8 cellular contexts compared by ENCODE assay signal in the genomic region with DNA sequence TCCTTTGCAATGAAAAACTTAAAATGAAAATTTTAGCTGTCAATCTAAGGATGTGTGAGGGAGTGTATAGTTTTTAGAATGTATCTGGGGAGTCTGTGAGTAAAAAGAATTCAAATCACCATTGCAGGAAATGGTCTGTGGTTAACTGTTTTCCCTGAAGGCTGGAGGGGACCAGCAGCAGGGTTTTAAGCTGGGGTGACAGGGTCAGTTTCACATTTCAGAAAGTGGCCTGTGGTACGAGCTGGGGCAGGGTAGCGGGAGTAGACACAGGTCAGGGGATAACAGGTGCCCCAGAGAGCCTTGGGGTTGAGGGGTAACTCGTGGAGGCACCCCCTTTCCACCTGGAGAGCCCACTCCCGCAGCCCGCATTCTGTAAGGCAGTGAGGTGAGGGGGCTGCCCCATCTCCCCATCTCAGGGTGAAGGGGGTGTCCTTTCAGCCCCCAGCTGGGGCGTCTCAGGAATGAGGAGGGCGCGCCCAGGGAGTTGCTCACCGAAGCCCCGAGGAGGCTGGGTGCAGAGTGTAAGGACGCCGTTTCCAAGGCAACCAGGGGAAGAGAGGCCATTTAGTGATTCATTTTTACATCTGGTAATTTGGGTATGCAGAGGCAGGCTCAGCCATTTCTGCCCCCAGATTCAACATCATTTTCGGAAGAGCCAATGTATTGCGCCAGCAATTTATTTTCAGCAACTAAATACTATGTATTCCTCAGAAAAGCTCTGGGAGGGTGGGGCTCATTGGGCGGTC.
DNase-seq lines count a peak whose midpoint lies in the region; ATAC-seq, FAIRE-seq and TF ChIP-seq lines count a peak whose summit lies in the region.

No MANE protein-coding gene starts in this region.

- H3K27ac ChIP-seq in CD8-positive, alpha-beta T cell (ENCODE audit: low read depth, low read length), result no peak overlapping the region
- no peak overlapping the region for H3K27ac ChIP-seq in pancreas

- no peak for TF ChIP-seq CTCF in CD8-positive, alpha-beta T cell (IDR thresholded peaks at IDR 0.05)
- TF ChIP-seq CTCF in pancreas (IDR thresholded peaks at IDR 0.05), result no peak

- 86 to 90% methylated on average over 15 of the region's 15 CpGs for WGBS in pancreas, 2 donors

- H3K9me3 Mint-ChIP-seq in CD8-positive, alpha-beta T cell, result no peaks in the 10 kb centered on the region
- H3K9me3 Mint-ChIP-seq in activated T-helper 17 cell treated with anti-CD3 and anti-CD28 coated beads, Interleukin-2, amount 50 U/mL, for 72 hours, result no peaks in the 10 kb centered on the region

- no peaks in the 10 kb centered on the region for H3K27me3 ChIP-seq in CD8-positive, alpha-beta T cell (ENCODE audit: insufficient read depth, low read length)
- no peaks in the 10 kb centered on the region for H3K27me3 ChIP-seq in pancreas

- no peak overlapping the region for H3K4me3 ChIP-seq in CD8-positive, alpha-beta T cell (ENCODE audit: low read depth, low read length)
- no peak overlapping the region for H3K4me3 ChIP-seq in pancreas

- DNase-seq in CD8-positive, alpha-beta T cell, result no peak
- DNase-seq in GM19239 (ENCODE audit: insufficient read length, low spot score) (peak; percentile 83), COLO829 (ENCODE audit: low spot score) (no peak), NCI-H1694 (lab: John Stamatoyannopoulos, UW) (no peak), pancreas (no peak), cortex of kidney (lab: John Stamatoyannopoulos, UW) (no peak)

- peak overlapping the region; percentile 23 for H3K27ac Mint-ChIP-seq in CD8-positive, alpha-beta T cell
- peak overlapping the region; percentile 48 for H3K27ac Mint-ChIP-seq in activated T-helper 17 cell treated with anti-CD3 and anti-CD28 coated beads, Interleukin-2, amount 50 U/mL, for 72 hours

- FAIRE-seq in GM19239 (lab: Jason Lieb, UNC) (peak; percentile 98), pancreas (lab: Jason Lieb, UNC) (no peak)

- no peaks in the 10 kb centered on the region for H3K9me3 ChIP-seq in CD8-positive, alpha-beta T cell (ENCODE audit: low read length)
- no peaks in the 10 kb centered on the region for H3K9me3 ChIP-seq in pancreas

- peaks cover 6% of the 10 kb centered on the region for H3K4me1 ChIP-seq in CD8-positive, alpha-beta T cell (ENCODE audit: insufficient read depth, low read length)
- peaks cover 5 to 7% (median 7%) of the 10 kb centered on the region in 3 donors for H3K4me1 ChIP-seq in pancreas

- no peaks in the 10 kb centered on the region for H3K27me3 Mint-ChIP-seq in CD8-positive, alpha-beta T cell (ENCODE audit: low read depth)
- no peaks in the 10 kb centered on the region for H3K27me3 Mint-ChIP-seq in activated T-helper 17 cell treated with anti-CD3 and anti-CD28 coated beads, Interleukin-2, amount 50 U/mL, for 72 hours

- H3K36me3 ChIP-seq in CD8-positive, alpha-beta T cell (ENCODE audit: insufficient read depth, low read length), result no peaks in the 10 kb centered on the region
- H3K36me3 ChIP-seq in pancreas, result no peaks in the 10 kb centered on the region

- H3K4me1 Mint-ChIP-seq in CD8-positive, alpha-beta T cell (ENCODE audit: low read depth), result peaks cover 10% of the 10 kb centered on the region
- H3K4me1 Mint-ChIP-seq in activated T-helper 17 cell treated with anti-CD3 and anti-CD28 coated beads, Interleukin-2, amount 50 U/mL, for 72 hours, result peaks cover 7% of the 10 kb centered on the region

- no peaks in the 10 kb centered on the region for H3K36me3 Mint-ChIP-seq in CD8-positive, alpha-beta T cell
- no peaks in the 10 kb centered on the region for H3K36me3 Mint-ChIP-seq in activated T-helper 17 cell treated with anti-CD3 and anti-CD28 coated beads, Interleukin-2, amount 50 U/mL, for 72 hours (ENCODE audit: low read depth)

- POLR2A ChIA-PET in CD8-positive, alpha-beta T cell (lab: Charles Lee), result interaction anchor here (0.6 kb wide), 1 partner anchor 69 kb away, joined by 4 read pairs; no protein-coding TSS in a partner anchor

- peak overlapping the region; percentile 60 for H3K4me3 Mint-ChIP-seq in CD8-positive, alpha-beta T cell
- H3K4me3 Mint-ChIP-seq in activated T-helper 17 cell treated with anti-CD3 and anti-CD28 coated beads, Interleukin-2, amount 50 U/mL, for 72 hours, result peak overlapping the region; percentile 34

- CTCF ChIA-PET in CD8-positive, alpha-beta T cell (lab: Charles Lee), result interaction anchor here (2.4 to 3.2 kb wide), 2 partner anchors 8 to 21 kb away, joined by 9 to 13 read pairs; no protein-coding TSS in a partner anchor

- peak; percentile 23 for ATAC-seq in CD8-positive, alpha-beta T cell
- ATAC-seq in HG03097 (IDR thresholded peaks at IDR 0.05; ENCODE audit: low FRiP score, unreplicated experiment) (peak; percentile 64), pancreas (no peak)
- ATAC-seq in activated T-helper 17 cell treated with anti-CD3 and anti-CD28 coated beads, Interleukin-2, amount 50 U/mL, for 72 hours (replicated peaks), result peak; percentile 79

- intact Hi-C loops in CD8-positive, alpha-beta T cell (cut with DNase I, micrococcal nuclease), result no loop called here
- intact Hi-C loops in pancreas (cut with DNase I), result no loop called here

Comparison
In these comparisons a context has a peak if more than half of its experiments do, and no peak if none do; other contexts are left out.
1. ATAC-seq: peak in CD8-positive, alpha-beta T cell (single experiment), HG03097 (single experiment) and activated T-helper 17 cell treated with anti-CD3 and anti-CD28 coated beads, Interleukin-2, amount 50 U/mL, for 72 hours (single experiment); none in pancreas (0 of 4).